Comparison of ENCODE assay signal across 26 cellular contexts in the genomic region with DNA sequence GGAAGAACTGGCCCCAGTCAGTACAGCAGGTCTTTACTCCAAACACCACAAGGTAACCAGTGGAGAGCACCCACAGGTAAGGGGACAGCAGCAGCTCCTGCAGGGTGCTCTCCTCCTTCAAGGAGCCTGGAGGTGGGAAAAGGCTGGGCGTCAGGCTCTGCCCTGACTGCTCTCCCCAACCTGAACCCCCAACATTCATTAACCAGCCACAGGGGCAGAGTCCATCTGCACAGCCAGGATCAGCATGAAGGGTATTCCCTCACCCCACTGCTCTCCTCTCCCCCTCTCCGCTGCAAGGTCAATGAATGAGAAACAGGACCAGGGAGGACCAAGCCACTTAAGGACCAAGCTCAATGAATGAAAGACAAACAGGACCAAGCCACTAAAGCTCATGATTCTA. TPM values are rescaled to one million over a fixed set of nuclear protein-coding genes. Genes with fewer than 3 reads are reported as not detected.
DNase-seq lines count a peak whose midpoint lies in the region; ATAC-seq and TF ChIP-seq lines count a peak whose summit lies in the region.
"Had no signal": no experiment of that assay in that cellular context is flagged by ENCODE, and none has a peak within 500 bp of the region (broad histone marks: within the 10 kb centered on the region; RNA-seq: fewer than 3 reads in every experiment).

No MANE protein-coding gene starts in this region.

- TF ChIP-seq EP300 in suprapubic skin (IDR thresholded peaks at IDR 0.05), result no peak

- H3K36me3 ChIP-seq in body of pancreas (replicated peaks in 1 of 2; ENCODE audit: insufficient read depth in 1 of 2, low read depth in 2 of 2) (peaks cover 0 to 2% of the 10 kb centered on the region in 2 donors), suprapubic skin (peaks cover 31% of the 10 kb centered on the region), SJCRH30 (no peaks in the 10 kb centered on the region)

- no peak overlapping the region for H3K4me3 Mint-ChIP-seq in activated CD4-positive, alpha-beta T cell treated with anti-CD3 and anti-CD28 coated beads, Interleukin-2, amount 10 ng/mL, durations not matched to agents 7 days and 5 days
- H3K4me3 Mint-ChIP-seq in activated CD4-positive, alpha-beta T cell treated with anti-CD3 and anti-CD28 coated beads for 36 hours, result no peak overlapping the region
- H3K4me3 Mint-ChIP-seq in stimulated activated effector memory CD8-positive, alpha-beta T cell treated with anti-CD3 and anti-CD28 coated beads, Interleukin-12 subunit alpha, Interleukin-12 subunit beta, amount 100 ng/mL, for 72 hours, result no peak overlapping the region
- H3K4me3 Mint-ChIP-seq: activated naive CD4-positive, alpha-beta T cell treated with anti-CD3 and anti-CD28 coated beads for 36 hours; activated T-cell treated with anti-CD3 and anti-CD28 coated beads, Interleukin-2, amount 50 U/mL, for 72 hours had no signal

- H3K4me3 ChIP-seq in body of pancreas, result no peak overlapping the region
- no peak overlapping the region for H3K4me3 ChIP-seq in suprapubic skin
- no peak overlapping the region for H3K4me3 ChIP-seq in SJCRH30
- H3K4me3 ChIP-seq: dorsolateral prefrontal cortex had no signal

- peaks cover 38% of the 10 kb centered on the region for H3K36me3 Mint-ChIP-seq in activated CD4-positive, alpha-beta T cell treated with anti-CD3 and anti-CD28 coated beads, Interleukin-2, amount 10 ng/mL, durations not matched to agents 7 days and 5 days (ENCODE audit: low read depth)
- H3K36me3 Mint-ChIP-seq in activated CD4-positive, alpha-beta T cell treated with anti-CD3 and anti-CD28 coated beads for 36 hours (ENCODE audit: low read depth), result peaks cover 42% of the 10 kb centered on the region
- H3K36me3 Mint-ChIP-seq in stimulated activated effector memory CD8-positive, alpha-beta T cell treated with anti-CD3 and anti-CD28 coated beads, Interleukin-12 subunit alpha, Interleukin-12 subunit beta, amount 100 ng/mL, for 72 hours, result peaks cover 62% of the 10 kb centered on the region

- no peak for DNase-seq in activated CD4-positive, alpha-beta T cell treated with anti-CD3 and anti-CD28 coated beads, Interleukin-2, amount 10 ng/mL, durations not matched to agents 7 days and 5 days
- DNase-seq in activated CD4-positive, alpha-beta T cell treated with anti-CD3 and anti-CD28 coated beads for 36 hours, result no peak
- DNase-seq in body of pancreas, result no peak
- peak; percentile 62 for DNase-seq in left kidney (ENCODE audit: low read depth, low spot score)
- DNase-seq in stimulated activated effector memory CD8-positive, alpha-beta T cell treated with anti-CD3 and anti-CD28 coated beads, Interleukin-12 subunit alpha, Interleukin-12 subunit beta, amount 100 ng/mL, for 72 hours (ENCODE audit: low spot score in 2 of 2), result no peak
- no peak for DNase-seq in suprapubic skin (ENCODE audit: low spot score in 2 of 2)
- no peak for DNase-seq in SJCRH30
- DNase-seq in SHP77 treated with DMSO at 0.1 percent for 48 hours (lab: John Stamatoyannopoulos, UW), result no peak
- DNase-seq: activated CD4-positive, alpha-beta T cell treated with anti-CD3 and anti-CD28 coated beads for 1 hour; activated naive CD4-positive, alpha-beta T cell treated with anti-CD3 and anti-CD28 coated beads for 36 hours; activated T-cell treated with anti-CD3 and anti-CD28 coated beads, Interleukin-2, amount 50 U/mL, for 72 hours; anterior cingulate cortex; central memory CD4-positive, alpha-beta T cell; DMS79 treated with DMSO at 0.1 percent for 48 hours; dorsolateral prefrontal cortex; head of caudate nucleus; left cardiac atrium; mesenchymal stem cell; NCI-H1048; NCI-H1694 treated with DMSO at 0.1 percent for 48 hours; NCI-H2171 treated with DMSO at 0.1 percent for 48 hours; NCI-H526; stimulated activated CD4-positive, alpha-beta T cell treated with anti-CD3 and anti-CD28 coated beads, Interleukin-4, amount 100 ng/mL, for 1 hour; stimulated activated naive CD4-positive, alpha-beta T cell had no signal

- intact Hi-C loops in activated CD4-positive, alpha-beta T cell treated with anti-CD3 and anti-CD28 coated beads for 36 hours (cut with DNase I, micrococcal nuclease), result no loop called here
- intact Hi-C loops in body of pancreas (cut with DNase I), result no loop called here

- no peaks in the 10 kb centered on the region for H3K27me3 ChIP-seq in body of pancreas
- H3K27me3 ChIP-seq in suprapubic skin, result no peaks in the 10 kb centered on the region
- no peaks in the 10 kb centered on the region for H3K27me3 ChIP-seq in SJCRH30
- H3K27me3 ChIP-seq: dorsolateral prefrontal cortex had no signal

- H3K9me3 ChIP-seq in body of pancreas (no peaks in the 10 kb centered on the region), suprapubic skin (no peaks in the 10 kb centered on the region), SJCRH30 (replicated peaks) (no peaks in the 10 kb centered on the region)

- WGBS in body of pancreas, 2 donors, result 50 to 60% methylated on average over 2 of the region's 2 CpGs
- WGBS in suprapubic skin, result 100% methylated on average over 2 of the region's 2 CpGs

- H3K27me3 Mint-ChIP-seq in activated CD4-positive, alpha-beta T cell treated with anti-CD3 and anti-CD28 coated beads, Interleukin-2, amount 10 ng/mL, durations not matched to agents 7 days and 5 days, result no peaks in the 10 kb centered on the region
- H3K27me3 Mint-ChIP-seq in activated CD4-positive, alpha-beta T cell treated with anti-CD3 and anti-CD28 coated beads for 36 hours, result no peaks in the 10 kb centered on the region

- CTCF ChIA-PET in activated CD4-positive, alpha-beta T cell treated with anti-CD3 and anti-CD28 coated beads, Interleukin-2, amount 10 ng/mL, durations not matched to agents 7 days and 5 days (lab: Charles Lee), result interaction anchor here (1.0 to 2.1 kb wide), 3 partner anchors 24 to 33 kb away, joined by 3 to 4 read pairs (median 3); partner anchors contain the start of gene CENATAC
- CTCF ChIA-PET in activated CD4-positive, alpha-beta T cell treated with anti-CD3 and anti-CD28 coated beads for 36 hours (lab: Charles Lee), result interaction anchor here (1.0 kb wide), 1 partner anchor 8 kb away, joined by 4 read pairs; the partner anchor contains the start of genes RPS25 and TRAPPC4

- peak overlapping the region; percentile 5 for H3K27ac Mint-ChIP-seq in activated CD4-positive, alpha-beta T cell treated with anti-CD3 and anti-CD28 coated beads, Interleukin-2, amount 10 ng/mL, durations not matched to agents 7 days and 5 days
- no peak overlapping the region for H3K27ac Mint-ChIP-seq in activated CD4-positive, alpha-beta T cell treated with anti-CD3 and anti-CD28 coated beads for 36 hours
- H3K27ac Mint-ChIP-seq in stimulated activated effector memory CD8-positive, alpha-beta T cell treated with anti-CD3 and anti-CD28 coated beads, Interleukin-12 subunit alpha, Interleukin-12 subunit beta, amount 100 ng/mL, for 72 hours, result peak overlapping the region; percentile 34
- H3K27ac Mint-ChIP-seq: activated naive CD4-positive, alpha-beta T cell treated with anti-CD3 and anti-CD28 coated beads for 36 hours; activated T-cell treated with anti-CD3 and anti-CD28 coated beads, Interleukin-2, amount 50 U/mL, for 72 hours had no signal

- H3K27ac ChIP-seq in body of pancreas, result peak overlapping the region in 3 of 4 donors; percentile 4 to 95 (median 88)
- no peak overlapping the region for H3K27ac ChIP-seq in suprapubic skin
- no peak overlapping the region for H3K27ac ChIP-seq in SJCRH30
- H3K27ac ChIP-seq: 22Rv1, dorsolateral prefrontal cortex had no signal

- H3K4me1 ChIP-seq in body of pancreas (peaks cover 79% of the 10 kb centered on the region), suprapubic skin (peaks cover 28% of the 10 kb centered on the region), SJCRH30 (0 out of 2 replicates have a peak, but pooled peaks cover 5% of the 10 kb centered on the region)

- ATAC-seq in activated CD4-positive, alpha-beta T cell treated with anti-CD3 and anti-CD28 coated beads for 36 hours, result no peak
- no peak for ATAC-seq in body of pancreas
- no peak for ATAC-seq in stimulated activated effector memory CD8-positive, alpha-beta T cell treated with anti-CD3 and anti-CD28 coated beads, Interleukin-12 subunit alpha, Interleukin-12 subunit beta, amount 100 ng/mL, for 72 hours
- ATAC-seq: activated T-cell treated with anti-CD3 and anti-CD28 coated beads, Interleukin-2, amount 50 U/mL, for 72 hours; left cardiac atrium; Panc1 had no signal

- TF ChIP-seq CTCF in body of pancreas (IDR thresholded peaks at IDR 0.05) (no peak), suprapubic skin (IDR thresholded peaks at IDR 0.05) (no peak)

- TF ChIP-seq POLR2A in body of pancreas (IDR thresholded peaks at IDR 0.05) (no peak), suprapubic skin (IDR thresholded peaks at IDR 0.05) (no peak)

- H3K9me3 Mint-ChIP-seq in activated CD4-positive, alpha-beta T cell treated with anti-CD3 and anti-CD28 coated beads, Interleukin-2, amount 10 ng/mL, durations not matched to agents 7 days and 5 days, result no peaks in the 10 kb centered on the region
- H3K9me3 Mint-ChIP-seq in activated CD4-positive, alpha-beta T cell treated with anti-CD3 and anti-CD28 coated beads for 36 hours (ENCODE audit: low read depth), result no peaks in the 10 kb centered on the region
- H3K9me3 Mint-ChIP-seq in stimulated activated effector memory CD8-positive, alpha-beta T cell treated with anti-CD3 and anti-CD28 coated beads, Interleukin-12 subunit alpha, Interleukin-12 subunit beta, amount 100 ng/mL, for 72 hours, result no peaks in the 10 kb centered on the region
- H3K9me3 Mint-ChIP-seq: activated naive CD4-positive, alpha-beta T cell treated with anti-CD3 and anti-CD28 coated beads for 36 hours; activated T-cell treated with anti-CD3 and anti-CD28 coated beads, Interleukin-2, amount 50 U/mL, for 72 hours had no signal

- POLR2A ChIA-PET in activated CD4-positive, alpha-beta T cell treated with anti-CD3 and anti-CD28 coated beads, Interleukin-2, amount 10 ng/mL, durations not matched to agents 7 days and 5 days (lab: Charles Lee), result interaction anchor here (0.6 kb wide), 1 partner anchor 330 kb away, joined by 3 read pairs; no protein-coding TSS in a partner anchor
- POLR2A ChIA-PET in activated CD4-positive, alpha-beta T cell treated with anti-CD3 and anti-CD28 coated beads for 36 hours (lab: Charles Lee), result no interaction called here

- H3K4me1 Mint-ChIP-seq in activated CD4-positive, alpha-beta T cell treated with anti-CD3 and anti-CD28 coated beads, Interleukin-2, amount 10 ng/mL, durations not matched to agents 7 days and 5 days, result peaks cover 51% of the 10 kb centered on the region
- peaks cover 44% of the 10 kb centered on the region for H3K4me1 Mint-ChIP-seq in activated CD4-positive, alpha-beta T cell treated with anti-CD3 and anti-CD28 coated beads for 36 hours
- H3K4me1 Mint-ChIP-seq in stimulated activated effector memory CD8-positive, alpha-beta T cell treated with anti-CD3 and anti-CD28 coated beads, Interleukin-12 subunit alpha, Interleukin-12 subunit beta, amount 100 ng/mL, for 72 hours, result peaks cover 46% of the 10 kb centered on the region

RNA-seq across cellular contexts. Expression of gene SLC37A4, which starts 3.7 kb away (rescaled TPM):
- total RNA-seq in activated CD4-positive, alpha-beta T cell treated with anti-CD3 and anti-CD28 coated beads, Interleukin-2, amount 10 ng/mL, durations not matched to agents 7 days and 5 days, result 10 to 100 TPM; 17.9 to 19.4 TPM
- 10 to 100 TPM; 26.2 to 36.2 TPM for total RNA-seq in activated CD4-positive, alpha-beta T cell treated with anti-CD3 and anti-CD28 coated beads for 36 hours
- total RNA-seq in body of pancreas (10 to 100 TPM; 64.6 to 90.3 TPM), suprapubic skin (10 to 100 TPM; 17.8 to 24.5 (median 20.5) TPM)
- total RNA-seq in SJCRH30 (2014; rRNA removed; shearing (Covaris generic)), result 8.7 and 9.8 TPM in 2 replicates

RNA-seq across cellular contexts. Expression of gene TRAPPC4, which starts 8.4 kb away (rescaled TPM):
- total RNA-seq in activated CD4-positive, alpha-beta T cell treated with anti-CD3 and anti-CD28 coated beads, Interleukin-2, amount 10 ng/mL, durations not matched to agents 7 days and 5 days, result 10 to 100 TPM; 58.5 to 65.4 TPM
- 10 to 100 TPM; 62.2 to 81.9 TPM for total RNA-seq in activated CD4-positive, alpha-beta T cell treated with anti-CD3 and anti-CD28 coated beads for 36 hours
- total RNA-seq in body of pancreas (10 to 100 TPM; 26.2 to 39.9 TPM), suprapubic skin (10 to 100 TPM; 56.9 to 75.0 (median 63.9) TPM)
- 33.1 and 34.8 TPM in 2 replicates for total RNA-seq in SJCRH30 (2014; rRNA removed; shearing (Covaris generic))

RNA-seq across cellular contexts. Expression of gene RPS25, which starts 8.8 kb away (rescaled TPM):
- total RNA-seq in activated CD4-positive, alpha-beta T cell treated with anti-CD3 and anti-CD28 coated beads, Interleukin-2, amount 10 ng/mL, durations not matched to agents 7 days and 5 days, result 1,000 to 10,000 TPM; 1,054 to 1,196 TPM
- 1,000 to 10,000 TPM; 1,590 to 1,820 TPM for total RNA-seq in activated CD4-positive, alpha-beta T cell treated with anti-CD3 and anti-CD28 coated beads for 36 hours
- total RNA-seq in body of pancreas, result 1,000 to 10,000 TPM in 1 of 2 donors, 100 to 1,000 TPM in 1; 824 to 1,261 TPM
- total RNA-seq in suprapubic skin, result 1,000 to 10,000 TPM; 1,926 to 3,368 (median 2,381) TPM
- 797 and 901 TPM in 2 replicates for total RNA-seq in SJCRH30 (2014; rRNA removed; shearing (Covaris generic))

RNA-seq across cellular contexts. Expression of gene CENATAC, which starts 29.0 kb away (rescaled TPM):
- 10 to 100 TPM; 40.4 to 47.2 TPM for total RNA-seq in activated CD4-positive, alpha-beta T cell treated with anti-CD3 and anti-CD28 coated beads, Interleukin-2, amount 10 ng/mL, durations not matched to agents 7 days and 5 days
- 10 to 100 TPM; 23.7 to 26.2 TPM for total RNA-seq in activated CD4-positive, alpha-beta T cell treated with anti-CD3 and anti-CD28 coated beads for 36 hours
- total RNA-seq in body of pancreas, result 10 to 100 TPM; 68.7 to 95.9 TPM
- 100 to 1,000 TPM in 1 of 4 donors, 10 to 100 TPM in 3; 26.0 to 136 (median 49.8) TPM for total RNA-seq in suprapubic skin
- total RNA-seq in SJCRH30 (2014; rRNA removed; shearing (Covaris generic)), result 12.7 and 17.5 TPM in 2 replicates

RNA-seq across cellular contexts. Expression of gene HYOU1, which starts 30.0 kb away (rescaled TPM):
- total RNA-seq in activated CD4-positive, alpha-beta T cell treated with anti-CD3 and anti-CD28 coated beads, Interleukin-2, amount 10 ng/mL, durations not matched to agents 7 days and 5 days, result 100 to 1,000 TPM; 117 to 119 TPM
- total RNA-seq in activated CD4-positive, alpha-beta T cell treated with anti-CD3 and anti-CD28 coated beads for 36 hours, result 100 to 1,000 TPM; 104 to 114 TPM
- 100 to 1,000 TPM; 121 to 218 TPM for total RNA-seq in body of pancreas
- 10 to 100 TPM; 26.2 to 50.7 (median 46.2) TPM for total RNA-seq in suprapubic skin
- total RNA-seq in SJCRH30 (2014; rRNA removed; shearing (Covaris generic)), result 68.1 and 79.3 TPM in 2 replicates

Comparison
In these comparisons a context has a peak if more than half of its experiments do, and no peak if none do; other contexts are left out.
1. H3K27ac ChIP-seq: peak in body of pancreas (3 of 4); none in suprapubic skin (single experiment) and SJCRH30 (single experiment).